Comparison of ENCODE assay signal across 9 cellular contexts in the genomic region with DNA sequence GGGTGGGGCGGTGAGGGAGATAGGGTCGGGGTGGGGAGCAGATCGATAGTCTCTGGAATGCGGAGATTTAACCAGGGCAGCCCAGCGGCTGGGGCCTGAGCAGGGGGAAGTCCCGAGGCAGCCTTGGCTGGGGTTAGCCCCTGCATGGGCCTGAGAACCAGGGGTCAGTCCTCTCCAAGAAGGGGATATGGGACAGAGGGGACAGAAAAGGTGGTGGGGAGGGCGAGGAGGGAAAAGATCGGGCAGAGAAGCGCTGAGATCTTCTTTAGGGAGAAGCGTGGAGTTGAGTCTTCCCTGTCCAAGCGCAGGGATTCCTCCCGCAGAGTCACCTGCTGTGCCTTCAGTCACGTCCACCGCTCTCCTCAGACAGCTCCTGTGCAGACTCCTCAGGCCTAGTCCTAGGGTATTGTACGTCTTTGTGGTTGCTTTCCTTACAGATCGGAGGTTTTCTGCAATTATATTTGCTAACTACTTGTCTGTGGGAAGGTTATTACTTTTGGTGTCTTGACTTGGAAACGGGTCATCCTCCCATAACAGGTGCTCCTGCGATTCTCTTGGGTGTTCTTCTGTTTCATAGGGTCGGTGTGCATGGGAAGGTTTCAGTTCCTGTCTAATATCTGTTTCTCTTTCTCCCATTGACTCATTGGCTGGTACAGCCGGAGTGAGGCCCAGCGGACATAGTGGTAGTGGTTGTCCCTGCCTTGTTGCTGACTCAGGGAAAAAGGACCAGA. TPM values are rescaled to one million over a fixed set of nuclear protein-coding genes. Genes with fewer than 3 reads are reported as not detected.
DNase-seq lines count a peak whose midpoint lies in the region; ATAC-seq, FAIRE-seq and TF ChIP-seq lines count a peak whose summit lies in the region.
"Had no signal": no experiment of that assay in that cellular context is flagged by ENCODE, and none has a peak within 500 bp of the region (broad histone marks: within the 10 kb centered on the region; RNA-seq: fewer than 3 reads in every experiment).

No MANE protein-coding gene starts in this region.

- H3K36me3 ChIP-seq in osteoblast (ENCODE audit: insufficient read depth, low read length) (no peaks in the 10 kb centered on the region), prostate gland (no peaks in the 10 kb centered on the region)

- CTCF ChIA-PET in A549 (lab: Yijun Ruan, JAX), result interaction anchor here (0.6 to 11.3 kb wide), 3 partner anchors 88 to 181 kb away, joined by 3 to 86 read pairs (median 40); a partner anchor contains a TSS
- CTCF ChIA-PET in activated naive CD4-positive, alpha-beta T cell treated with anti-CD3 and anti-CD28 coated beads, Interleukin-2, amount 10 ng/mL, durations not matched to agents 7 days and 5 days (lab: Charles Lee), result interaction anchor here (2.3 kb wide), 1 partner anchor 10 kb away, joined by 13 read pairs; no protein-coding TSS in a partner anchor

- H4K20me1 ChIP-seq in osteoblast (ENCODE audit: insufficient read depth, low read length), result no peaks in the 10 kb centered on the region

- H3K27ac ChIP-seq in A549, result no peak overlapping the region
- no peak overlapping the region for H3K27ac ChIP-seq in osteoblast (ENCODE audit: low read depth, low read length)
- H3K27ac ChIP-seq in prostate gland, result no peak overlapping the region

- 0 out of 6 replicates have a peak, but pooled peaks have one; percentile 17 to 32 for ATAC-seq in A549
- peak; percentile 61 for ATAC-seq in GM19025 (IDR thresholded peaks at IDR 0.05; ENCODE audit: low read depth, unreplicated experiment)
- ATAC-seq in HG03066 (IDR thresholded peaks at IDR 0.05; ENCODE audit: low read depth, unreplicated experiment), result peak; percentile 60

- no peaks in the 10 kb centered on the region for H3K9me3 Mint-ChIP-seq in activated naive CD4-positive, alpha-beta T cell treated with anti-CD3 and anti-CD28 coated beads, Interleukin-2, amount 10 ng/mL, durations not matched to agents 7 days and 5 days

- H3K79me2 ChIP-seq in osteoblast (ENCODE audit: insufficient read depth, low read length), result no peaks in the 10 kb centered on the region

- no peak for FAIRE-seq in A549 (lab: Jason Lieb, UNC)
- FAIRE-seq: islet of Langerhans had no signal

- H3K4me3 ChIP-seq in A549 (no peak overlapping the region), osteoblast (ENCODE audit: insufficient read depth, low read length) (no peak overlapping the region), prostate gland (no peak overlapping the region)

- 71% methylated on average over 19 of the region's 21 CpGs for WGBS in A549 (ENCODE audit: missing lambda C conversion rate)
- 78% methylated on average over 21 of the region's 21 CpGs for WGBS in prostate gland

- no peak for TF ChIP-seq RAD21 in A549 (conservative IDR thresholded peaks at IDR 0.05 in 1 of 2, IDR thresholded peaks at IDR 0.05 in 1 of 2)

- H3K27me3 ChIP-seq in osteoblast (ENCODE audit: insufficient read depth, low read length), result no peaks in the 10 kb centered on the region
- no peaks in the 10 kb centered on the region for H3K27me3 ChIP-seq in prostate gland (replicated peaks; ENCODE audit: insufficient read depth)

- H2AFZ ChIP-seq in osteoblast (ENCODE audit: low read length), result no peak overlapping the region

- H3K27me3 Mint-ChIP-seq in activated naive CD4-positive, alpha-beta T cell treated with anti-CD3 and anti-CD28 coated beads, Interleukin-2, amount 10 ng/mL, durations not matched to agents 7 days and 5 days, result peaks cover 19% of the 10 kb centered on the region

- intact Hi-C loops in prostate gland (cut with DNase I), result no loop called here

- H3K4me1 ChIP-seq in A549 (no peaks in the 10 kb centered on the region), osteoblast (ENCODE audit: insufficient read depth, low read length) (no peaks in the 10 kb centered on the region), prostate gland (replicated peaks) (no peaks in the 10 kb centered on the region)

- H3K4me2 ChIP-seq in A549 (no peak overlapping the region), osteoblast (ENCODE audit: insufficient read depth, low read length) (no peak overlapping the region)

- POLR2A ChIA-PET in A549 (lab: Yijun Ruan, JAX), result no interaction called here

- DNase-seq in A549 (ENCODE audit: low read depth in 1 of 2, low spot score in 1 of 2) (no peak), osteoblast (ENCODE audit: insufficient read length, low spot score, missing footprints) (peak; percentile 43), NCI-H146 (lab: John Stamatoyannopoulos, UW) (no peak), prostate gland (ENCODE audit: low spot score) (no peak)
- DNase-seq in activated naive CD4-positive, alpha-beta T cell treated with anti-CD3 and anti-CD28 coated beads, Interleukin-2, amount 10 ng/mL, durations not matched to agents 7 days and 5 days, result no peak
- DNase-seq in central memory CD4-positive, alpha-beta T cell, result no peak

- peaks cover 25% of the 10 kb centered on the region for H3K36me3 Mint-ChIP-seq in activated naive CD4-positive, alpha-beta T cell treated with anti-CD3 and anti-CD28 coated beads, Interleukin-2, amount 10 ng/mL, durations not matched to agents 7 days and 5 days

- H3K9me3 ChIP-seq in A549, result no peaks in the 10 kb centered on the region
- no peaks in the 10 kb centered on the region for H3K9me3 ChIP-seq in osteoblast (ENCODE audit: low read depth, low read length)
- no peaks in the 10 kb centered on the region for H3K9me3 ChIP-seq in prostate gland

- peak overlapping the region; percentile 89 for H3K27ac Mint-ChIP-seq in activated naive CD4-positive, alpha-beta T cell treated with anti-CD3 and anti-CD28 coated beads, Interleukin-2, amount 10 ng/mL, durations not matched to agents 7 days and 5 days

- no peak overlapping the region for H3K4me3 Mint-ChIP-seq in activated naive CD4-positive, alpha-beta T cell treated with anti-CD3 and anti-CD28 coated beads, Interleukin-2, amount 10 ng/mL, durations not matched to agents 7 days and 5 days

- no peak for TF ChIP-seq EP300 in A549 (IDR thresholded peaks at IDR 0.05)

- TF ChIP-seq CTCF in A549 (IDR thresholded peaks at IDR 0.05) (no peak), osteoblast (IDR thresholded peaks at IDR 0.05; ENCODE audit: extremely low read depth, low read depth, low read length) (no peak), prostate gland (IDR thresholded peaks at IDR 0.05) (no peak)

- no peak for TF ChIP-seq POLR2A in A549 (IDR thresholded peaks at IDR 0.05; ENCODE audit: low read length)
- no peak for TF ChIP-seq POLR2A in prostate gland (IDR thresholded peaks at IDR 0.05)

- H3K4me1 Mint-ChIP-seq in activated naive CD4-positive, alpha-beta T cell treated with anti-CD3 and anti-CD28 coated beads, Interleukin-2, amount 10 ng/mL, durations not matched to agents 7 days and 5 days, result peaks cover 29% of the 10 kb centered on the region

TF ChIP-seq in A549, 52 proteins besides CTCF, POLR2A, EP300 and RAD21:
- TF ChIP-seq MAFK (IDR thresholded peaks at IDR 0.05; ENCODE audit: partially characterized antibody) (peak; percentile 82), HOXA7 (CRISPR knock-in tag; IDR thresholded peaks at IDR 0.05) (no peak)

RNA-seq across cellular contexts. Expression of a gene that starts 1.0 kb away (rescaled TPM):
- not detected in 2 replicates for polyA plus RNA-seq in A549 (2011; rRNA removed)
- polyA plus RNA-seq in A549 (2012; cell fraction: cytosol; rRNA removed), result not detected in 2 replicates
- 0.04 TPM in 1 of 2 replicates, not detected in the other for polyA plus RNA-seq in A549 (2012; cell fraction: nucleus; rRNA removed)
- not detected in 3 replicates for polyA plus RNA-seq in A549 (2017; fragmentation: RNase III; extraction: RNeasy Plus Mini Kit Qiagen cat#74134 plus additional on column Dnase treatment)
- polyA minus RNA-seq in A549 (2011; rRNA and poly(A)+ RNA removed), result not detected in 2 replicates
- not detected in 2 replicates for total RNA-seq in osteoblast
- 1 to 10 TPM; 2.1 to 4.1 TPM for total RNA-seq in prostate gland

RNA-seq across cellular contexts. Expression of a gene that starts 35.5 kb away (rescaled TPM):
- polyA plus RNA-seq in A549 (2011; rRNA removed), result 36.5 and 44.2 TPM in 2 replicates
- polyA plus RNA-seq in A549 (2012; cell fraction: cytosol; rRNA removed), result 49.3 and 76.1 TPM in 2 replicates
- polyA plus RNA-seq in A549 (2012; cell fraction: nucleus; rRNA removed), result 79.6 and 118 TPM in 2 replicates
- 42.4 to 49.2 TPM (median 44.0 TPM) in 3 replicates for polyA plus RNA-seq in A549 (2017; fragmentation: RNase III; extraction: RNeasy Plus Mini Kit Qiagen cat#74134 plus additional on column Dnase treatment)
- 47.8 and 50.9 TPM in 2 replicates for polyA minus RNA-seq in A549 (2011; rRNA and poly(A)+ RNA removed)
- total RNA-seq in osteoblast, result 2.9 and 6.8 TPM in 2 replicates
- 100 to 1,000 TPM in 1 of 2 donors, 10 to 100 TPM in 1; 66.3 to 186 TPM for total RNA-seq in prostate gland
